Comparison of ENCODE assay signal across 15 cellular contexts in genomic region chr17:17408236-17408794, GRCh38.
DNase-seq lines count a peak whose midpoint lies in the region; ATAC-seq, FAIRE-seq and TF ChIP-seq lines count a peak whose summit lies in the region.
"Had no signal": no experiment of that assay in that cellular context is flagged by ENCODE, and none has a peak within 500 bp of the region (broad histone marks: within the 10 kb centered on the region; RNA-seq: fewer than 3 reads in every experiment).

No MANE protein-coding gene starts in this region.

- H2BK20ac ChIP-seq in IMR-90 (ENCODE audit: low read depth, low read length) = no peak overlapping the region

- H2AK9ac ChIP-seq in IMR-90 (replicated peaks; ENCODE audit: low read depth, low read length, poor library complexity) = no peak overlapping the region

- TF ChIP-seq POLR2A in IMR-90 (IDR thresholded peaks at IDR 0.05; ENCODE audit: low read depth, low read length) = no peak
- TF ChIP-seq POLR2A in HepG2 (IDR thresholded peaks at IDR 0.05; ENCODE audit: insufficient read depth in 1 of 2, low read depth in 2 of 2, low read length in 2 of 2) = no peak

- peaks cover 13% of the 10 kb centered on the region for H3K27me3 Mint-ChIP-seq in activated naive CD8-positive, alpha-beta T cell treated with anti-CD3 and anti-CD28 coated beads, Interleukin-2, amount 50 U/mL, for 24 hours
- H3K27me3 Mint-ChIP-seq: CD4-positive, CD25-positive, alpha-beta regulatory T cell had no signal

- no peak overlapping the region for H4K5ac ChIP-seq in IMR-90 (ENCODE audit: low read depth, low read length)

- CTCF ChIA-PET in IMR-90 (lab: Yijun Ruan, JAX) (no interaction called here), HepG2 (lab: Yijun Ruan, JAX; ENCODE audit: low intra/inter-chr PET ratio, low total read pairs) (no interaction called here)

- dilution Hi-C loops in IMR-90 (cut with HindIII; ENCODE audit: low sequenced_read_pairs, unreplicated experiment) = no loop called here

- no peak overlapping the region for H2AFZ ChIP-seq in IMR-90 (replicated peaks; ENCODE audit: low read length, poor library complexity)
- no peak overlapping the region for H2AFZ ChIP-seq in HepG2 (ENCODE audit: low read length)

- no peak overlapping the region for H2AK5ac ChIP-seq in IMR-90 (ENCODE audit: low read depth, low read length)

- peaks cover 72% of the 10 kb centered on the region for H3K4me1 Mint-ChIP-seq in activated naive CD8-positive, alpha-beta T cell treated with anti-CD3 and anti-CD28 coated beads, Interleukin-2, amount 50 U/mL, for 24 hours

- no peak overlapping the region for H3K14ac ChIP-seq in IMR-90 (replicated peaks; ENCODE audit: low read depth, low read length)

- no CpG with 5 or more reads among the region's 2 CpGs for WGBS in IMR-90 (ENCODE audit: extremely low coverage in 2 of 2, insufficient read length in 1 of 2), 2 experiments
- 0% methylated on average over 2 of the region's 2 CpGs for WGBS in HepG2 (ENCODE audit: low lambda C conversion rate)

- DNase-seq in AG10803 (ENCODE audit: low read depth) (peak; percentile 62), IMR-90 (peak; percentile 61), HepG2 (ENCODE audit: low spot score) (peak; percentile 70), ecto neural progenitor cell (ENCODE audit: low spot score) (no peak), NCI-H1694 treated with DMSO at 0.1 percent for 48 hours (lab: John Stamatoyannopoulos, UW) (no peak)
- DNase-seq in activated naive CD8-positive, alpha-beta T cell treated with anti-CD3 and anti-CD28 coated beads, Interleukin-2, amount 50 U/mL, for 24 hours = peak; percentile 14
- DNase-seq: activated effector memory CD4-positive, alpha-beta T cell treated with Interleukin-2 at 50 U/mL for 16 hours; CD4-positive, CD25-positive, alpha-beta regulatory T cell; head of caudate nucleus; NCI-H1694; spleen; T-helper 9 cell had no signal

- ATAC-seq in IMR-90 (ENCODE audit: low read depth) = no peak
- peak; percentile 80 for ATAC-seq in activated naive CD8-positive, alpha-beta T cell treated with anti-CD3 and anti-CD28 coated beads, Interleukin-2, amount 50 U/mL, for 24 hours
- no peak for ATAC-seq in HepG2
- ATAC-seq in HG02610 (IDR thresholded peaks at IDR 0.05; ENCODE audit: unreplicated experiment) = no peak
- no peak for ATAC-seq in GM18511 (IDR thresholded peaks at IDR 0.05; ENCODE audit: unreplicated experiment)
- ATAC-seq: stimulated activated memory B cell treated with anti-CD40 and anti-IgM and Interleukin-4, amounts not matched to agents 10 μg/mL and 1 μg/mL and 100 μg/mL, for 72 hours had no signal

- no peak overlapping the region for H2BK5ac ChIP-seq in IMR-90 (ENCODE audit: low read depth, low read length, poor library complexity, severe bottlenecking)

- peaks cover 5% of the 10 kb centered on the region for H3K4me1 ChIP-seq in IMR-90 (ENCODE audit: control insufficient read depth, insufficient read depth, low read length)
- peaks cover 33% of the 10 kb centered on the region for H3K4me1 ChIP-seq in HepG2 (ENCODE audit: insufficient read depth, low read length)

- H3K4me3 Mint-ChIP-seq in activated naive CD8-positive, alpha-beta T cell treated with anti-CD3 and anti-CD28 coated beads, Interleukin-2, amount 50 U/mL, for 24 hours = peak overlapping the region; percentile 45
- H3K4me3 Mint-ChIP-seq: CD4-positive, CD25-positive, alpha-beta regulatory T cell; stimulated activated memory B cell treated with anti-CD40 and anti-IgM and Interleukin-4, amounts not matched to agents 10 μg/mL and 1 μg/mL and 100 μg/mL, for 72 hours had no signal

- H3K79me1 ChIP-seq in IMR-90 (ENCODE audit: low read depth in 1 of 2, low read length in 2 of 2) = no peaks in the 10 kb centered on the region

- peaks cover 5% of the 10 kb centered on the region; the same call in 1 of the 2 replicates for H3K9me1 ChIP-seq in IMR-90 (ENCODE audit: insufficient read depth, low read length)

- H3K27ac ChIP-seq in IMR-90 (ENCODE audit: insufficient read depth, low read length) = no peak overlapping the region
- no peak overlapping the region for H3K27ac ChIP-seq in HepG2 (ENCODE audit: extremely low read length, insufficient read depth, low read length)
- H3K27ac ChIP-seq: spleen had no signal

- POLR2A ChIA-PET in IMR-90 (lab: Charles Lee; ENCODE audit: unreplicated experiment) (no interaction called here), HepG2 (lab: Yijun Ruan, JAX) (interaction anchor here (0.8 to 2.0 kb wide), 3 partner anchors 9 to 37 kb away, joined by 3 to 8 read pairs (median 6); no protein-coding TSS in a partner anchor)

- TF ChIP-seq EP300 in HepG2 (IDR thresholded peaks at IDR 0.05; ENCODE audit: low read depth in 2 of 2, low read length in 2 of 2) (peak in 1 of 2 experiments; percentile 64; a peak in 3 of 4 replicates), HepG2 (CRISPR knock-in tag; IDR thresholded peaks at IDR 0.05; ENCODE audit: borderline replicate concordance) (no peak)

- H3K27me3 ChIP-seq in IMR-90 (ENCODE audit: control insufficient read depth, insufficient read depth, low read length) (no peaks in the 10 kb centered on the region), HepG2 (ENCODE audit: control insufficient read depth in 1 of 2, insufficient read depth in 2 of 2, low read length in 2 of 2) (no peaks in the 10 kb centered on the region; a peak in 1 of 5 replicates)
- H3K27me3 ChIP-seq: spleen had no signal

- in situ Hi-C loops in IMR-90 (cut with MboI; ENCODE audit: low sequenced_read_pairs) = no loop called here
- in situ Hi-C loops in HepG2 (cut with HindIII; ENCODE audit: extremely low pct_ligation_motif_present, low pct_unique_long_range_greater_than_20kb) = no loop called here

- no peaks in the 10 kb centered on the region for H3K36me3 Mint-ChIP-seq in activated naive CD8-positive, alpha-beta T cell treated with anti-CD3 and anti-CD28 coated beads, Interleukin-2, amount 50 U/mL, for 24 hours (ENCODE audit: low read depth)
- H3K36me3 Mint-ChIP-seq: CD4-positive, CD25-positive, alpha-beta regulatory T cell; stimulated activated memory B cell treated with anti-CD40 and anti-IgM and Interleukin-4, amounts not matched to agents 10 μg/mL and 1 μg/mL and 100 μg/mL, for 72 hours had no signal

- TF ChIP-seq CTCF in AG10803 (conservative IDR thresholded peaks at IDR 0.05; ENCODE audit: low read length) (no peak), IMR-90 (conservative IDR thresholded peaks at IDR 0.05; ENCODE audit: low read depth, low read length) (no peak), HepG2 (CRISPR knock-in tag; IDR thresholded peaks at IDR 0.05) (no peak)

- H4K20me1 ChIP-seq in IMR-90 (ENCODE audit: insufficient read depth, low read length) (no peaks in the 10 kb centered on the region), HepG2 (ENCODE audit: insufficient read depth, low read length) (no peaks in the 10 kb centered on the region)

- H3K4me2 ChIP-seq in IMR-90 (ENCODE audit: low read depth, low read length) = no peak overlapping the region
- 0 out of 2 replicates have a peak overlapping the region, but pooled peaks have one; percentile 1 for H3K4me2 ChIP-seq in HepG2 (ENCODE audit: low read depth, low read length)

- no peaks in the 10 kb centered on the region for H3K9me3 Mint-ChIP-seq in activated naive CD8-positive, alpha-beta T cell treated with anti-CD3 and anti-CD28 coated beads, Interleukin-2, amount 50 U/mL, for 24 hours
- H3K9me3 Mint-ChIP-seq: CD4-positive, CD25-positive, alpha-beta regulatory T cell; stimulated activated memory B cell treated with anti-CD40 and anti-IgM and Interleukin-4, amounts not matched to agents 10 μg/mL and 1 μg/mL and 100 μg/mL, for 72 hours had no signal

- intact Hi-C loops in IMR-90 (cut with micrococcal nuclease) = no loop called here
- intact Hi-C loops in HepG2 (cut with micrococcal nuclease; ENCODE audit: unreplicated experiment) = no loop called here

- H3K27ac Mint-ChIP-seq in activated naive CD8-positive, alpha-beta T cell treated with anti-CD3 and anti-CD28 coated beads, Interleukin-2, amount 50 U/mL, for 24 hours = peak overlapping the region; percentile 53
- H3K27ac Mint-ChIP-seq: stimulated activated memory B cell treated with anti-CD40 and anti-IgM and Interleukin-4, amounts not matched to agents 10 μg/mL and 1 μg/mL and 100 μg/mL, for 72 hours had no signal

- H3K4me3 ChIP-seq in AG10803 (ENCODE audit: low read length) = no peak overlapping the region
- no peak overlapping the region for H3K4me3 ChIP-seq in IMR-90 (ENCODE audit: insufficient read depth, low read depth, low read length)
- H3K4me3 ChIP-seq in HepG2 (replicated peaks in 1 of 3; ENCODE audit: insufficient read depth in 1 of 3, low read depth in 2 of 3, low read length in 3 of 3) = no peak overlapping the region
- H3K4me3 ChIP-seq: spleen had no signal

- H3K79me2 ChIP-seq in HepG2 (ENCODE audit: insufficient read depth, low read length) = no peaks in the 10 kb centered on the region

- H3K9ac ChIP-seq in IMR-90 (ENCODE audit: low read depth, low read length) (no peak overlapping the region), HepG2 (ENCODE audit: insufficient read depth, low read depth, low read length) (no peak overlapping the region)

- H4K8ac ChIP-seq in IMR-90 (ENCODE audit: low read depth in 2 of 2, low read length in 2 of 2) = no peak overlapping the region

- no TSS peak for BruUV-seq in IMR-90 (replicated peaks; lab: Mats Ljungman, UMichigan)
- BruUV-seq in HepG2 (replicated peaks; lab: Mats Ljungman, UMichigan) = no TSS peak

- H3K9me3 ChIP-seq in IMR-90 (ENCODE audit: control insufficient read depth, insufficient read depth, low read length) (no peaks in the 10 kb centered on the region), HepG2 (ENCODE audit: low read length) (no peaks in the 10 kb centered on the region)
- H3K9me3 ChIP-seq: spleen had no signal

- H2BK15ac ChIP-seq in IMR-90 (ENCODE audit: low read depth, low read length) = no peak overlapping the region

- FAIRE-seq in HepG2 (lab: Jason Lieb, UNC) = peak; percentile 43

- no peak for TF ChIP-seq RAD21 in IMR-90 (IDR thresholded peaks at IDR 0.05; ENCODE audit: low read length)
- no peak for TF ChIP-seq RAD21 in HepG2 (CRISPR knock-in tag; IDR thresholded peaks at IDR 0.05)

- no peak overlapping the region for H3K18ac ChIP-seq in IMR-90 (ENCODE audit: low read depth, low read length)

- H3K36me3 ChIP-seq in IMR-90 (ENCODE audit: control insufficient read depth, insufficient read depth, low read length) (no peaks in the 10 kb centered on the region), HepG2 (replicated peaks in 1 of 2; ENCODE audit: control insufficient read depth in 1 of 2, insufficient read depth in 2 of 2, low read length in 2 of 2) (no peaks in the 10 kb centered on the region)
- H3K36me3 ChIP-seq: spleen had no signal

- H3K4ac ChIP-seq in IMR-90 (ENCODE audit: low read depth, low read length) = no peak overlapping the region

- no peak overlapping the region for H3K56ac ChIP-seq in IMR-90 (ENCODE audit: extremely low read depth, insufficient read depth, low read length)

- no peak overlapping the region for H2BK120ac ChIP-seq in IMR-90 (ENCODE audit: low read depth, low read length)

- H3K23ac ChIP-seq in IMR-90 (ENCODE audit: low read depth, low read length) = no peak overlapping the region

- H4K91ac ChIP-seq in IMR-90 (ENCODE audit: insufficient read depth, low read depth, low read length) = no peak overlapping the region

TF ChIP-seq in IMR-90, 13 proteins besides CTCF, POLR2A, EP300 and RAD21 (continues in another document):
- no peak for TF ChIP-seq RCOR1 (IDR thresholded peaks at IDR 0.05; ENCODE audit: insufficient replicate concordance, low read length)

TF ChIP-seq in HepG2, 621 proteins besides CTCF, POLR2A, EP300 and RAD21 (continues in another document):
- TF ChIP-seq ZNF431 (CRISPR knock-in tag; IDR thresholded peaks at IDR 0.05; ENCODE audit: borderline replicate concordance, low read depth) = no peak

Comparison
In these comparisons a context has a peak if more than half of its experiments do, and no peak if none do; other contexts are left out.
1. DNase-seq: peak in AG10803 (single experiment), IMR-90 (single experiment), activated naive CD8-positive, alpha-beta T cell treated with anti-CD3 and anti-CD28 coated beads, Interleukin-2, amount 50 U/mL, for 24 hours (single experiment) and HepG2 (single experiment); none in ecto neural progenitor cell (single experiment) and NCI-H1694 treated with DMSO at 0.1 percent for 48 hours (single experiment).